In the genomic region with DNA sequence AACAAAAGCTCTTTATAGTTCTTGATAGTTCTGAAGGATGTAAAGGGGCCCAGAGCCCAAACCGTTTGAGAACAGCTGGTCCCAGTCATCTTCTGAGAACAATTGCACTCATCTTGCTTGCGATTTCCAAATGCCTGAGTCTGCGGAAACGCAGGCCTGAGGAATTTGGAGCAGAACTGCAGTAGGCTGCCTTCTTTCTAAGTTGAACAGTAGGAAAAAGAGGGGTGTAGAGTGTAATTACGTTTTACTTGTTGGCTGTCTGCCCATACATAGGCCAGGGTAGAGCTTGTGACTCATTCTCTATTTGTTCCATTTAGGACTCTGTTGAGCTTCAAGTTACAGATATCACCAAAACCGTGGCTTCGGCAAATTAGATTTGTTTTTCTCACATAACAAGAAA, we compare ENCODE assay signal across 12 cellular contexts. TPM values are rescaled to one million over a fixed set of nuclear protein-coding genes. Genes with fewer than 3 reads are reported as not detected.
DNase-seq lines count a peak whose midpoint lies in the region; ATAC-seq, FAIRE-seq and TF ChIP-seq lines count a peak whose summit lies in the region.
"Had no signal": no experiment of that assay in that cellular context is flagged by ENCODE, and none has a peak within 500 bp of the region (broad histone marks: within the 10 kb centered on the region; RNA-seq: fewer than 3 reads in every experiment).

No MANE protein-coding gene starts in this region.

- H3K4me1 Mint-ChIP-seq in astrocyte (ENCODE audit: low read depth, unreplicated experiment) = peaks cover 2% of the 10 kb centered on the region
- H3K4me1 Mint-ChIP-seq: activated CD4-positive, alpha-beta T cell treated with anti-CD3 and anti-CD28 coated beads, Interleukin-2, amount 10 ng/mL, durations not matched to agents 24 days and 14 days had no signal

- no peak overlapping the region for H3K4me2 ChIP-seq in astrocyte (ENCODE audit: low read length)

- no peaks in the 10 kb centered on the region for H3K79me2 ChIP-seq in astrocyte (ENCODE audit: insufficient read depth, low read length)

- no peaks in the 10 kb centered on the region for H4K20me1 ChIP-seq in astrocyte (ENCODE audit: insufficient read depth, low read length)

- H3K4me1 ChIP-seq in astrocyte (ENCODE audit: insufficient read depth, low read length) = no peaks in the 10 kb centered on the region
- H3K4me1 ChIP-seq: thyroid gland had no signal

- H3K36me3 Mint-ChIP-seq in astrocyte (ENCODE audit: low read depth, unreplicated experiment) = no peaks in the 10 kb centered on the region

- no peaks in the 10 kb centered on the region for H3K9me3 ChIP-seq in astrocyte (ENCODE audit: insufficient read depth, low read depth, low read length)
- H3K9me3 ChIP-seq: thyroid gland had no signal

- no peaks in the 10 kb centered on the region for H3K27me3 ChIP-seq in astrocyte (ENCODE audit: insufficient read depth, low read length)
- H3K27me3 ChIP-seq: thyroid gland had no signal

- H3K27me3 Mint-ChIP-seq in astrocyte (ENCODE audit: low read depth, unreplicated experiment) = peaks cover 2% of the 10 kb centered on the region

- FAIRE-seq in astrocyte (lab: Jason Lieb, UNC) = no peak

- peaks cover 3% of the 10 kb centered on the region for H3K9me3 Mint-ChIP-seq in astrocyte (ENCODE audit: unreplicated experiment)

- ATAC-seq in HG03097 (IDR thresholded peaks at IDR 0.05; ENCODE audit: low FRiP score, unreplicated experiment) = no peak

- H3K4me3 Mint-ChIP-seq in astrocyte (ENCODE audit: unreplicated experiment) = no peak overlapping the region
- H3K4me3 Mint-ChIP-seq: activated CD4-positive, alpha-beta T cell treated with anti-CD3 and anti-CD28 coated beads, Interleukin-2, amount 10 ng/mL, durations not matched to agents 24 days and 14 days; activated naive CD8-positive, alpha-beta T cell had no signal

- no peak overlapping the region for H3K27ac ChIP-seq in astrocyte (ENCODE audit: low read depth, low read length)
- H3K27ac ChIP-seq: thyroid gland had no signal

- H2AFZ ChIP-seq in astrocyte (ENCODE audit: low read depth, low read length) = no peak overlapping the region

- H3K36me3 ChIP-seq in astrocyte (ENCODE audit: insufficient read depth, low read length) = no peaks in the 10 kb centered on the region
- H3K36me3 ChIP-seq: thyroid gland had no signal

- H3K9ac ChIP-seq in astrocyte (ENCODE audit: low read length) = no peak overlapping the region

- DNase-seq in NCI-H2196 (lab: John Stamatoyannopoulos, UW; ENCODE audit: unreplicated experiment) = peak; percentile 14
- DNase-seq in NCI-H2196 treated with DMSO at 0.1 percent for 48 hours (lab: John Stamatoyannopoulos, UW; ENCODE audit: unreplicated experiment) = no peak
- DNase-seq in astrocyte (ENCODE audit: low read depth) = peak; percentile 46
- peak; percentile 53 for DNase-seq in inferior parietal cortex (ENCODE audit: extremely low spot score)
- DNase-seq in superior temporal gyrus (ENCODE audit: extremely low spot score) = peak; percentile 56
- DNase-seq in RPMI8226 = no peak
- no peak for DNase-seq in stimulated activated CD4-positive, alpha-beta T cell treated with anti-CD3 and anti-CD28 coated beads, Interleukin-4, amount 100 ng/mL, for 24 hours
- DNase-seq: activated CD4-positive, alpha-beta T cell treated with anti-CD3 and anti-CD28 coated beads, Interleukin-2, amount 10 ng/mL, durations not matched to agents 24 days and 14 days; midbrain; thyroid gland had no signal

- no peak overlapping the region for H3K27ac Mint-ChIP-seq in astrocyte (ENCODE audit: unreplicated experiment)
- H3K27ac Mint-ChIP-seq: activated CD4-positive, alpha-beta T cell treated with anti-CD3 and anti-CD28 coated beads, Interleukin-2, amount 10 ng/mL, durations not matched to agents 24 days and 14 days; activated naive CD8-positive, alpha-beta T cell had no signal

- no peak overlapping the region for H3K4me3 ChIP-seq in astrocyte (ENCODE audit: insufficient read depth, low read depth, low read length)
- H3K4me3 ChIP-seq: thyroid gland had no signal

- no peak for TF ChIP-seq CTCF in astrocyte (IDR thresholded peaks at IDR 0.05; ENCODE audit: insufficient read depth, low read depth, low read length)

RNA-seq across cellular contexts. Expression of gene KIF16B, which starts 42.0 kb away (rescaled TPM):
- total RNA-seq in astrocyte = 6.5 and 7.0 TPM in 2 replicates

Comparison
In these comparisons a context has a peak if more than half of its experiments do, and no peak if none do; other contexts are left out.
1. DNase-seq: peak in NCI-H2196 (single experiment), astrocyte (single experiment), inferior parietal cortex (single experiment) and superior temporal gyrus (single experiment); none in NCI-H2196 treated with DMSO at 0.1 percent for 48 hours (single experiment), RPMI8226 (single experiment) and stimulated activated CD4-positive, alpha-beta T cell treated with anti-CD3 and anti-CD28 coated beads, Interleukin-4, amount 100 ng/mL, for 24 hours (single experiment).